ENCODE assay signal across 1 cellular context in genomic region chr6:137415127-137415833, GRCh38.
A peak's percentile ranks its signal among the peaks of the same experiment; 100 is the strongest.
TF ChIP-seq lines count a peak whose summit lies in the region.

No MANE protein-coding gene starts in this region.

TF ChIP-seq in HepG2, 621 proteins besides CTCF, POLR2A, EP300 and RAD21 (continued from another document):
- TF ChIP-seq NFAT5 (CRISPR knock-in tag; IDR thresholded peaks at IDR 0.05), result no peak
- TF ChIP-seq ZMYM4 (CRISPR knock-in tag; IDR thresholded peaks at IDR 0.05), result peak; percentile 40; the same call in 1 of the 2 replicates
- TF ChIP-seq STAG1 (CRISPR knock-in tag; IDR thresholded peaks at IDR 0.05), result peak; percentile 83
- peak; percentile 22; the same call in 1 of the 2 replicates for TF ChIP-seq HOXA3 (CRISPR knock-in tag; IDR thresholded peaks at IDR 0.05)
- peak; percentile 38; the same call in 1 of the 2 replicates for TF ChIP-seq MYC (CRISPR knock-in tag; IDR thresholded peaks at IDR 0.05; ENCODE audit: borderline replicate concordance)
- TF ChIP-seq TCF12 (IDR thresholded peaks at IDR 0.05), result no peak
- no peak for TF ChIP-seq TCF12 (CRISPR knock-in tag; IDR thresholded peaks at IDR 0.05)
- peak; percentile 14; the same call in 1 of the 2 replicates for TF ChIP-seq ISL2 (CRISPR knock-in tag; IDR thresholded peaks at IDR 0.05)
- peak; percentile 72 for TF ChIP-seq ZNF7 (CRISPR knock-in tag; IDR thresholded peaks at IDR 0.05)
- TF ChIP-seq NCOA5 (CRISPR knock-in tag; IDR thresholded peaks at IDR 0.05), result no peak
- TF ChIP-seq ZNF501 (CRISPR knock-in tag; IDR thresholded peaks at IDR 0.05), result peak; percentile 61; the same call in 1 of the 2 replicates
- no peak for TF ChIP-seq NCOR1 (IDR thresholded peaks at IDR 0.05; ENCODE audit: borderline replicate concordance, low read length)
- peak; percentile 39 for TF ChIP-seq ZNF687 (CRISPR knock-in tag; IDR thresholded peaks at IDR 0.05)
- TF ChIP-seq ZBTB38 (CRISPR knock-in tag; IDR thresholded peaks at IDR 0.05), result 0 out of 2 replicates have a peak, but pooled peaks have one; percentile 38
- peak; percentile 92 for TF ChIP-seq SMC3 (IDR thresholded peaks at IDR 0.05; ENCODE audit: low read length)
- TF ChIP-seq REPIN1 (CRISPR knock-in tag; IDR thresholded peaks at IDR 0.05; ENCODE audit: borderline replicate concordance, low read depth), result 0 out of 2 replicates have a peak, but pooled peaks have one; percentile 20
- TF ChIP-seq UBTF (CRISPR knock-in tag; IDR thresholded peaks at IDR 0.05), result 0 out of 2 replicates have a peak, but pooled peaks have one; percentile 20
- peak; percentile 98 for TF ChIP-seq ZNF512B (CRISPR knock-in tag; IDR thresholded peaks at IDR 0.05; ENCODE audit: borderline replicate concordance)
